1 cellular context compared by ENCODE assay signal in the genomic region with DNA sequence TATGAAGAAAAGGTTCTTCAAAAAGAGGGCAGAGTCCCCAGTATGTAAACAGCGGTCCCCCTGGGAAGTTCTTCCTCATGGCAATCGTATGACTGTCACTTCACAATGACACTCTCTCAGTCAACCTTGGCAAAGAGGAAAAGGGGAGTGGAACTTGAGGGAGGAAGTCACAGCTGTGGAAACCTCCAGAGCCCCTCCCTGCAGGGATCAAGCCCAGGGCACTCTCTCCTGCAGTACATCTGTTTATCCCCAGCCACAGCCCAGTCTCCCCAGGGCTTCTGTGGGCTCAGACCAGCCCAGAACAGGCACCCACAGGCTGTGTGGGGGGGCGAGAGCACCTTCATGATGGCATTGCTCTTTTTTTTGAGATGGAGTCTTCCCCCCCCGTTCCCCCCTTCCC.
TF ChIP-seq lines count a peak whose summit lies in the region.

No MANE protein-coding gene starts in this region.

TF ChIP-seq in H1, 55 proteins besides CTCF, POLR2A, EP300 and RAD21:
- TF ChIP-seq, protein P1, sequence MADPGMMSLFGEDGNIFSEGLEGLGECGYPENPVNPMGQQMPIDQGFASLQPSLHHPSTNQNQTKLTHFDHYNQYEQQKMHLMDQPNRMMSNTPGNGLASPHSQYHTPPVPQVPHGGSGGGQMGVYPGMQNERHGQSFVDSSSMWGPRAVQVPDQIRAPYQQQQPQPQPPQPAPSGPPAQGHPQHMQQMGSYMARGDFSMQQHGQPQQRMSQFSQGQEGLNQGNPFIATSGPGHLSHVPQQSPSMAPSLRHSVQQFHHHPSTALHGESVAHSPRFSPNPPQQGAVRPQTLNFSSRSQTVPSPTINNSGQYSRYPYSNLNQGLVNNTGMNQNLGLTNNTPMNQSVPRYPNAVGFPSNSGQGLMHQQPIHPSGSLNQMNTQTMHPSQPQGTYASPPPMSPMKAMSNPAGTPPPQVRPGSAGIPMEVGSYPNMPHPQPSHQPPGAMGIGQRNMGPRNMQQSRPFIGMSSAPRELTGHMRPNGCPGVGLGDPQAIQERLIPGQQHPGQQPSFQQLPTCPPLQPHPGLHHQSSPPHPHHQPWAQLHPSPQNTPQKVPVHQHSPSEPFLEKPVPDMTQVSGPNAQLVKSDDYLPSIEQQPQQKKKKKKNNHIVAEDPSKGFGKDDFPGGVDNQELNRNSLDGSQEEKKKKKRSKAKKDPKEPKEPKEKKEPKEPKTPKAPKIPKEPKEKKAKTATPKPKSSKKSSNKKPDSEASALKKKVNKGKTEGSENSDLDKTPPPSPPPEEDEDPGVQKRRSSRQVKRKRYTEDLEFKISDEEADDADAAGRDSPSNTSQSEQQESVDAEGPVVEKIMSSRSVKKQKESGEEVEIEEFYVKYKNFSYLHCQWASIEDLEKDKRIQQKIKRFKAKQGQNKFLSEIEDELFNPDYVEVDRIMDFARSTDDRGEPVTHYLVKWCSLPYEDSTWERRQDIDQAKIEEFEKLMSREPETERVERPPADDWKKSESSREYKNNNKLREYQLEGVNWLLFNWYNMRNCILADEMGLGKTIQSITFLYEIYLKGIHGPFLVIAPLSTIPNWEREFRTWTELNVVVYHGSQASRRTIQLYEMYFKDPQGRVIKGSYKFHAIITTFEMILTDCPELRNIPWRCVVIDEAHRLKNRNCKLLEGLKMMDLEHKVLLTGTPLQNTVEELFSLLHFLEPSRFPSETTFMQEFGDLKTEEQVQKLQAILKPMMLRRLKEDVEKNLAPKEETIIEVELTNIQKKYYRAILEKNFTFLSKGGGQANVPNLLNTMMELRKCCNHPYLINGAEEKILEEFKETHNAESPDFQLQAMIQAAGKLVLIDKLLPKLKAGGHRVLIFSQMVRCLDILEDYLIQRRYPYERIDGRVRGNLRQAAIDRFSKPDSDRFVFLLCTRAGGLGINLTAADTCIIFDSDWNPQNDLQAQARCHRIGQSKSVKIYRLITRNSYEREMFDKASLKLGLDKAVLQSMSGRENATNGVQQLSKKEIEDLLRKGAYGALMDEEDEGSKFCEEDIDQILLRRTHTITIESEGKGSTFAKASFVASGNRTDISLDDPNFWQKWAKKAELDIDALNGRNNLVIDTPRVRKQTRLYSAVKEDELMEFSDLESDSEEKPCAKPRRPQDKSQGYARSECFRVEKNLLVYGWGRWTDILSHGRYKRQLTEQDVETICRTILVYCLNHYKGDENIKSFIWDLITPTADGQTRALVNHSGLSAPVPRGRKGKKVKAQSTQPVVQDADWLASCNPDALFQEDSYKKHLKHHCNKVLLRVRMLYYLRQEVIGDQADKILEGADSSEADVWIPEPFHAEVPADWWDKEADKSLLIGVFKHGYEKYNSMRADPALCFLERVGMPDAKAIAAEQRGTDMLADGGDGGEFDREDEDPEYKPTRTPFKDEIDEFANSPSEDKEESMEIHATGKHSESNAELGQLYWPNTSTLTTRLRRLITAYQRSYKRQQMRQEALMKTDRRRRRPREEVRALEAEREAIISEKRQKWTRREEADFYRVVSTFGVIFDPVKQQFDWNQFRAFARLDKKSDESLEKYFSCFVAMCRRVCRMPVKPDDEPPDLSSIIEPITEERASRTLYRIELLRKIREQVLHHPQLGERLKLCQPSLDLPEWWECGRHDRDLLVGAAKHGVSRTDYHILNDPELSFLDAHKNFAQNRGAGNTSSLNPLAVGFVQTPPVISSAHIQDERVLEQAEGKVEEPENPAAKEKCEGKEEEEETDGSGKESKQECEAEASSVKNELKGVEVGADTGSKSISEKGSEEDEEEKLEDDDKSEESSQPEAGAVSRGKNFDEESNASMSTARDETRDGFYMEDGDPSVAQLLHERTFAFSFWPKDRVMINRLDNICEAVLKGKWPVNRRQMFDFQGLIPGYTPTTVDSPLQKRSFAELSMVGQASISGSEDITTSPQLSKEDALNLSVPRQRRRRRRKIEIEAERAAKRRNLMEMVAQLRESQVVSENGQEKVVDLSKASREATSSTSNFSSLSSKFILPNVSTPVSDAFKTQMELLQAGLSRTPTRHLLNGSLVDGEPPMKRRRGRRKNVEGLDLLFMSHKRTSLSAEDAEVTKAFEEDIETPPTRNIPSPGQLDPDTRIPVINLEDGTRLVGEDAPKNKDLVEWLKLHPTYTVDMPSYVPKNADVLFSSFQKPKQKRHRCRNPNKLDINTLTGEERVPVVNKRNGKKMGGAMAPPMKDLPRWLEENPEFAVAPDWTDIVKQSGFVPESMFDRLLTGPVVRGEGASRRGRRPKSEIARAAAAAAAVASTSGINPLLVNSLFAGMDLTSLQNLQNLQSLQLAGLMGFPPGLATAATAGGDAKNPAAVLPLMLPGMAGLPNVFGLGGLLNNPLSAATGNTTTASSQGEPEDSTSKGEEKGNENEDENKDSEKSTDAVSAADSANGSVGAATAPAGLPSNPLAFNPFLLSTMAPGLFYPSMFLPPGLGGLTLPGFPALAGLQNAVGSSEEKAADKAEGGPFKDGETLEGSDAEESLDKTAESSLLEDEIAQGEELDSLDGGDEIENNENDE (IDR thresholded peaks at IDR 0.05; ENCODE audit: insufficient replicate concordance, low read length): no peak
- no peak for TF ChIP-seq SIN3A (conservative IDR thresholded peaks at IDR 0.05 in 1 of 2, IDR thresholded peaks at IDR 0.05 in 1 of 2; ENCODE audit: low read depth in 1 of 2, low read length in 2 of 2)
- TF ChIP-seq JUN (IDR thresholded peaks at IDR 0.05; ENCODE audit: low read depth, low read length): no peak
- TF ChIP-seq ZNF274 (IDR thresholded peaks at IDR 0.05; ENCODE audit: borderline replicate concordance, extremely low read depth, low read length): no peak
- TF ChIP-seq SP4 (IDR thresholded peaks at IDR 0.05; ENCODE audit: low read length): no peak
- TF ChIP-seq SIX5 (IDR thresholded peaks at IDR 0.05; ENCODE audit: low read depth, low read length): no peak
- TF ChIP-seq CTBP2 (IDR thresholded peaks at IDR 0.05; ENCODE audit: borderline replicate concordance, insufficient read depth, insufficient read length, low read length): no peak
- no peak for TF ChIP-seq TBP (IDR thresholded peaks at IDR 0.05; ENCODE audit: low read depth, low read length)
- no peak for TF ChIP-seq SIRT6 (IDR thresholded peaks at IDR 0.05; ENCODE audit: low read length)
- TF ChIP-seq SRF (IDR thresholded peaks at IDR 0.05; ENCODE audit: low read depth, low read length): no peak
- no peak for TF ChIP-seq EZH2 (IDR thresholded peaks at IDR 0.05; ENCODE audit: low read depth, low read length, severe bottlenecking)
- no peak for TF ChIP-seq GTF2F1 (IDR thresholded peaks at IDR 0.05; ENCODE audit: borderline replicate concordance, low read depth, low read length)
- TF ChIP-seq YY1 (IDR thresholded peaks at IDR 0.05; ENCODE audit: low read depth, low read length): no peak
- no peak for TF ChIP-seq PHF8 (conservative IDR thresholded peaks at IDR 0.05; ENCODE audit: low read depth, low read length)
- TF ChIP-seq SAP30 (IDR thresholded peaks at IDR 0.05; ENCODE audit: insufficient read depth, insufficient replicate concordance, low read length): no peak
- TF ChIP-seq TAF1 (IDR thresholded peaks at IDR 0.05; ENCODE audit: low read depth, low read length): no peak
- TF ChIP-seq HDAC6 (IDR thresholded peaks at IDR 0.05; ENCODE audit: low read depth, low read length): no peak
